In genomic region chr10:68924593-68924992, GRCh38 we compare ENCODE assay signal across 20 cellular contexts. TPM values are rescaled to one million over a fixed set of nuclear protein-coding genes. Genes with fewer than 3 reads are reported as not detected.
DNase-seq lines count a peak whose midpoint lies in the region; ATAC-seq and TF ChIP-seq lines count a peak whose summit lies in the region.
"Had no signal": no experiment of that assay in that cellular context is flagged by ENCODE, and none has a peak within 500 bp of the region (broad histone marks: within the 10 kb centered on the region; RNA-seq: fewer than 3 reads in every experiment).

No MANE protein-coding gene starts in this region.

- H3K4me1 Mint-ChIP-seq in CD4-positive, alpha-beta memory T cell, result peaks cover 5 to 9% (median 6%) of the 10 kb centered on the region in 4 donors
- peaks cover 9% of the 10 kb centered on the region for H3K4me1 Mint-ChIP-seq in activated CD8-positive, alpha-beta T cell treated with anti-CD3 and anti-CD28 coated beads for 36 hours (ENCODE audit: low read depth)
- H3K4me1 Mint-ChIP-seq in osteocyte (ENCODE audit: unreplicated experiment), result peaks cover 12% of the 10 kb centered on the region
- H3K4me1 Mint-ChIP-seq in activated CD4-positive, alpha-beta T cell treated with anti-CD3 and anti-CD28 coated beads, Interleukin-2, amount 10 ng/mL, durations not matched to agents 24 days and 14 days, result peaks cover 7% of the 10 kb centered on the region

- peaks cover 19 to 47% of the 10 kb centered on the region in 2 donors for H3K36me3 Mint-ChIP-seq in CD4-positive, alpha-beta memory T cell
- peaks cover 35% of the 10 kb centered on the region for H3K36me3 Mint-ChIP-seq in activated CD8-positive, alpha-beta T cell treated with anti-CD3 and anti-CD28 coated beads for 36 hours (ENCODE audit: low read depth)
- H3K36me3 Mint-ChIP-seq in osteocyte (ENCODE audit: unreplicated experiment), result peaks cover 22% of the 10 kb centered on the region
- H3K36me3 Mint-ChIP-seq in activated CD4-positive, alpha-beta T cell treated with anti-CD3 and anti-CD28 coated beads, Interleukin-2, amount 10 ng/mL, durations not matched to agents 24 days and 14 days (ENCODE audit: low read depth), result peaks cover 39% of the 10 kb centered on the region

- H3K36me3 ChIP-seq in CD4-positive, alpha-beta memory T cell (ENCODE audit: insufficient read depth, low read length), result peaks cover 9% of the 10 kb centered on the region

- ATAC-seq in activated CD8-positive, alpha-beta T cell treated with anti-CD3 and anti-CD28 coated beads for 36 hours, result no peak
- no peak for ATAC-seq in GM19455 (IDR thresholded peaks at IDR 0.05; ENCODE audit: unreplicated experiment)
- ATAC-seq: activated CD8-positive, alpha-beta memory T cell treated with anti-CD3 and anti-CD28 coated beads, Interleukin-2, amount 10 ng/mL, durations not matched to agents 7 days and 5 days; heart left ventricle; SK-N-SH treated with all-trans-retinoic acid at 6 μM for 48 hours had no signal

- no peak for TF ChIP-seq CTCF in activated CD8-positive, alpha-beta T cell treated with anti-CD3 and anti-CD28 coated beads for 36 hours (IDR thresholded peaks at IDR 0.05)
- TF ChIP-seq CTCF in choroid plexus epithelial cell (conservative IDR thresholded peaks at IDR 0.05; ENCODE audit: low read depth, low read length), result no peak
- no peak for TF ChIP-seq CTCF in osteocyte (IDR thresholded peaks at IDR 0.05)

- intact Hi-C loops in CD4-positive, alpha-beta memory T cell (cut with micrococcal nuclease), result no loop called here
- intact Hi-C loops in activated CD8-positive, alpha-beta T cell treated with anti-CD3 and anti-CD28 coated beads for 36 hours (cut with micrococcal nuclease), result no loop called here
- intact Hi-C loops in activated CD4-positive, alpha-beta T cell treated with anti-CD3 and anti-CD28 coated beads, Interleukin-2, amount 10 ng/mL, durations not matched to agents 24 days and 14 days (cut with micrococcal nuclease), result no loop called here

- no peaks in the 10 kb centered on the region for H3K27me3 Mint-ChIP-seq in CD4-positive, alpha-beta memory T cell
- no peaks in the 10 kb centered on the region for H3K27me3 Mint-ChIP-seq in activated CD8-positive, alpha-beta T cell treated with anti-CD3 and anti-CD28 coated beads for 36 hours
- H3K27me3 Mint-ChIP-seq in osteocyte (ENCODE audit: unreplicated experiment), result no peaks in the 10 kb centered on the region
- H3K27me3 Mint-ChIP-seq in activated CD4-positive, alpha-beta T cell treated with anti-CD3 and anti-CD28 coated beads, Interleukin-2, amount 10 ng/mL, durations not matched to agents 24 days and 14 days, result no peaks in the 10 kb centered on the region
- H3K27me3 Mint-ChIP-seq: activated CD8-positive, alpha-beta memory T cell treated with anti-CD3 and anti-CD28 coated beads, Interleukin-2, amount 10 ng/mL, durations not matched to agents 7 days and 5 days had no signal

- no peak overlapping the region for H3K4me3 ChIP-seq in CD4-positive, alpha-beta memory T cell (ENCODE audit: low read length in 2 of 2)
- H3K4me3 ChIP-seq in choroid plexus epithelial cell (ENCODE audit: low read depth, low read length), result no peak overlapping the region
- H3K4me3 ChIP-seq: adrenal gland; BLaER1 treated with 17β-estradiol and CSF1 and Interleukin-3, amounts not matched to agents 10 nM and 100 nM; heart left ventricle had no signal

- no peak overlapping the region for H3K4me3 Mint-ChIP-seq in CD4-positive, alpha-beta memory T cell
- H3K4me3 Mint-ChIP-seq in activated CD8-positive, alpha-beta T cell treated with anti-CD3 and anti-CD28 coated beads for 36 hours, result no peak overlapping the region
- H3K4me3 Mint-ChIP-seq in osteocyte (ENCODE audit: unreplicated experiment), result no peak overlapping the region
- H3K4me3 Mint-ChIP-seq in activated CD4-positive, alpha-beta T cell treated with anti-CD3 and anti-CD28 coated beads, Interleukin-2, amount 10 ng/mL, durations not matched to agents 24 days and 14 days, result no peak overlapping the region
- H3K4me3 Mint-ChIP-seq: activated CD8-positive, alpha-beta memory T cell treated with anti-CD3 and anti-CD28 coated beads, Interleukin-2, amount 10 ng/mL, durations not matched to agents 7 days and 5 days had no signal

- H3K9me3 Mint-ChIP-seq in CD4-positive, alpha-beta memory T cell, result no peaks in the 10 kb centered on the region
- no peaks in the 10 kb centered on the region for H3K9me3 Mint-ChIP-seq in activated CD8-positive, alpha-beta T cell treated with anti-CD3 and anti-CD28 coated beads for 36 hours
- no peaks in the 10 kb centered on the region for H3K9me3 Mint-ChIP-seq in osteocyte (ENCODE audit: unreplicated experiment)
- no peaks in the 10 kb centered on the region for H3K9me3 Mint-ChIP-seq in activated CD4-positive, alpha-beta T cell treated with anti-CD3 and anti-CD28 coated beads, Interleukin-2, amount 10 ng/mL, durations not matched to agents 24 days and 14 days

- peak overlapping the region in 4 of 7 donors; percentile 57 to 75 (median 74) for H3K27ac Mint-ChIP-seq in CD4-positive, alpha-beta memory T cell
- peak overlapping the region; percentile 71 for H3K27ac Mint-ChIP-seq in activated CD8-positive, alpha-beta T cell treated with anti-CD3 and anti-CD28 coated beads for 36 hours
- H3K27ac Mint-ChIP-seq in osteocyte (ENCODE audit: unreplicated experiment), result peak overlapping the region; percentile 45
- H3K27ac Mint-ChIP-seq in activated CD4-positive, alpha-beta T cell treated with anti-CD3 and anti-CD28 coated beads, Interleukin-2, amount 10 ng/mL, durations not matched to agents 24 days and 14 days, result no peak overlapping the region
- H3K27ac Mint-ChIP-seq: activated CD8-positive, alpha-beta memory T cell treated with anti-CD3 and anti-CD28 coated beads, Interleukin-2, amount 10 ng/mL, durations not matched to agents 7 days and 5 days had no signal

- no peaks in the 10 kb centered on the region for H3K9me3 ChIP-seq in CD4-positive, alpha-beta memory T cell (ENCODE audit: control insufficient read depth in 1 of 2, low read length in 2 of 2)
- H3K9me3 ChIP-seq: adrenal gland, heart left ventricle had no signal

- DNase-seq in CD4-positive, alpha-beta memory T cell, result no peak
- no peak for DNase-seq in activated CD8-positive, alpha-beta T cell treated with anti-CD3 and anti-CD28 coated beads for 36 hours
- peak; percentile 51 for DNase-seq in choroid plexus epithelial cell (ENCODE audit: low read depth)
- no peak for DNase-seq in osteocyte (ENCODE audit: extremely low spot score, unreplicated experiment)
- no peak for DNase-seq in activated CD4-positive, alpha-beta T cell treated with anti-CD3 and anti-CD28 coated beads, Interleukin-2, amount 10 ng/mL, durations not matched to agents 24 days and 14 days
- no peak for DNase-seq in NCI-H774 (lab: John Stamatoyannopoulos, UW)
- DNase-seq: activated CD4-positive, alpha-beta T cell treated with anti-CD3 and anti-CD28 coated beads for 4 hours; adrenal gland; Calu3; heart left ventricle; IMR-90; mesenchymal stem cell; NCI-H1092 treated with DMSO at 0.1 percent for 48 hours; NCI-H1930; NCI-H226; NCI-H748 treated with DMSO at 0.1 percent for 48 hours had no signal

- no peak overlapping the region for H3K27ac ChIP-seq in CD4-positive, alpha-beta memory T cell (ENCODE audit: low read depth, low read length)
- H3K27ac ChIP-seq: BLaER1 treated with 17β-estradiol and CSF1 and Interleukin-3, amounts not matched to agents 10 nM and 100 nM had no signal

- H3K4me1 ChIP-seq in CD4-positive, alpha-beta memory T cell (ENCODE audit: insufficient read depth, low read length), result no peaks in the 10 kb centered on the region
- H3K4me1 ChIP-seq: BLaER1 treated with 17β-estradiol and CSF1 and Interleukin-3, amounts not matched to agents 10 nM and 100 nM had no signal

- H3K27me3 ChIP-seq in CD4-positive, alpha-beta memory T cell (ENCODE audit: insufficient read depth, low read length), result no peaks in the 10 kb centered on the region
- H3K27me3 ChIP-seq: adrenal gland; BLaER1 treated with 17β-estradiol and CSF1 and Interleukin-3, amounts not matched to agents 10 nM and 100 nM; heart left ventricle had no signal

- CTCF ChIA-PET in CD4-positive, alpha-beta memory T cell (lab: Charles Lee; ENCODE audit: partially characterized antibody), result interaction anchor here (0.6 to 0.7 kb wide), 2 partner anchors 91 to 932 kb away, joined by 3 to 4 read pairs; no protein-coding TSS in a partner anchor
- CTCF ChIA-PET in activated CD8-positive, alpha-beta T cell treated with anti-CD3 and anti-CD28 coated beads for 36 hours (lab: Charles Lee), result interaction anchor here (1.2 kb wide), 1 partner anchor 27 kb away, joined by 3 read pairs; no protein-coding TSS in a partner anchor

- POLR2A ChIA-PET in CD4-positive, alpha-beta memory T cell (lab: Charles Lee; ENCODE audit: partially characterized antibody), result interaction anchor here (0.7 kb wide), 1 partner anchor 18 kb away, joined by 4 read pairs; no protein-coding TSS in a partner anchor
- POLR2A ChIA-PET in activated CD8-positive, alpha-beta T cell treated with anti-CD3 and anti-CD28 coated beads for 36 hours (lab: Charles Lee), result interaction anchor here (1.7 kb wide), 1 partner anchor 10 kb away, joined by 5 read pairs; no protein-coding TSS in a partner anchor

RNA-seq across cellular contexts. Expression of gene DDX50, which starts 23.5 kb away (rescaled TPM):
- 10 to 100 TPM; 41.1 to 41.9 TPM for total RNA-seq in CD4-positive, alpha-beta memory T cell
- 10 to 100 TPM; 39.5 to 45.2 TPM for polyA plus RNA-seq in CD4-positive, alpha-beta memory T cell
- total RNA-seq in activated CD8-positive, alpha-beta T cell treated with anti-CD3 and anti-CD28 coated beads for 36 hours, result 100 to 1,000 TPM; 102 to 105 TPM
- 37.6 and 41.4 TPM in 2 replicates for total RNA-seq in osteocyte
- 60.2 and 63.0 TPM in 2 replicates for total RNA-seq in activated CD4-positive, alpha-beta T cell treated with anti-CD3 and anti-CD28 coated beads, Interleukin-2, amount 10 ng/mL, durations not matched to agents 24 days and 14 days

RNA-seq across cellular contexts. Expression of gene DDX21, which starts 31.4 kb away (rescaled TPM):
- total RNA-seq in CD4-positive, alpha-beta memory T cell, result 10 to 100 TPM; 50.6 to 57.1 TPM
- polyA plus RNA-seq in CD4-positive, alpha-beta memory T cell, result 10 to 100 TPM; 20.3 to 20.7 TPM
- 100 to 1,000 TPM; 192 to 194 TPM for total RNA-seq in activated CD8-positive, alpha-beta T cell treated with anti-CD3 and anti-CD28 coated beads for 36 hours
- total RNA-seq in osteocyte, result 53.9 and 54.1 TPM in 2 replicates
- total RNA-seq in activated CD4-positive, alpha-beta T cell treated with anti-CD3 and anti-CD28 coated beads, Interleukin-2, amount 10 ng/mL, durations not matched to agents 24 days and 14 days, result 284 and 286 TPM in 2 replicates
